ENCODE assay signal across 9 cellular contexts in genomic region chr1:155941845-155942507, GRCh38. TPM values are rescaled to one million over a fixed set of nuclear protein-coding genes. Genes with fewer than 3 reads are reported as not detected.
DNase-seq lines count a peak whose midpoint lies in the region; ATAC-seq, FAIRE-seq and TF ChIP-seq lines count a peak whose summit lies in the region.
"Had no signal": no experiment of that assay in that cellular context is flagged by ENCODE, and none has a peak within 500 bp of the region (broad histone marks: within the 10 kb centered on the region; RNA-seq: fewer than 3 reads in every experiment).

No MANE protein-coding gene starts in this region.

- H3K4me3 Mint-ChIP-seq in activated CD8-positive, alpha-beta T cell treated with anti-CD3 and anti-CD28 coated beads for 36 hours, result no peak overlapping the region

- peak overlapping the region; percentile 87 for H3K27ac Mint-ChIP-seq in activated CD8-positive, alpha-beta T cell treated with anti-CD3 and anti-CD28 coated beads for 36 hours

- no peak overlapping the region for H3K9ac ChIP-seq in kidney (ENCODE audit: low read length in 2 of 2)

- no peaks in the 10 kb centered on the region for H3K27me3 ChIP-seq in cardiac muscle cell
- no peaks in the 10 kb centered on the region for H3K27me3 ChIP-seq in tibial artery

- POLR2A ChIA-PET in activated CD8-positive, alpha-beta T cell treated with anti-CD3 and anti-CD28 coated beads for 36 hours (lab: Charles Lee), result interaction anchor here (0.6 to 10.2 kb wide), 6 partner anchors 8 to 36 kb away, joined by 3 to 128 read pairs (median 6); partner anchors contain the start of genes ARHGEF2 and KHDC4

- H3K36me3 Mint-ChIP-seq in activated CD8-positive, alpha-beta T cell treated with anti-CD3 and anti-CD28 coated beads for 36 hours (ENCODE audit: low read depth), result peaks cover 16% of the 10 kb centered on the region

- H3K4me1 Mint-ChIP-seq in activated CD8-positive, alpha-beta T cell treated with anti-CD3 and anti-CD28 coated beads for 36 hours (ENCODE audit: low read depth), result peaks cover 68% of the 10 kb centered on the region

- ATAC-seq in Right ventricle myocardium superior (ENCODE audit: poor library complexity) (no peak), GM18868 (IDR thresholded peaks at IDR 0.05; ENCODE audit: unreplicated experiment) (no peak)
- ATAC-seq in activated CD8-positive, alpha-beta T cell treated with anti-CD3 and anti-CD28 coated beads for 36 hours, result no peak

- no peak for DNase-seq in cardiac muscle cell (ENCODE audit: low read depth in 1 of 2, low spot score in 1 of 2)
- DNase-seq in Right ventricle myocardium superior, result no peak
- DNase-seq in activated CD8-positive, alpha-beta T cell treated with anti-CD3 and anti-CD28 coated beads for 36 hours, result no peak
- peak; percentile 79 for DNase-seq in kidney
- peak in 1 of 2 donors; percentile 62 for DNase-seq in tibial artery
- DNase-seq in cerebellar cortex (ENCODE audit: low spot score), result no peak
- no peak for DNase-seq in NCI-H1694 treated with DMSO at 0.1 percent for 48 hours (lab: John Stamatoyannopoulos, UW)
- DNase-seq: KBM-7 had no signal

- H3K27me3 Mint-ChIP-seq in activated CD8-positive, alpha-beta T cell treated with anti-CD3 and anti-CD28 coated beads for 36 hours, result no peaks in the 10 kb centered on the region

- H3K27ac ChIP-seq in cardiac muscle cell, result peak overlapping the region; percentile 55
- H3K27ac ChIP-seq in kidney (ENCODE audit: low read depth in 2 of 2, low read length in 2 of 2), result peak overlapping the region; percentile 90 to 95
- peak overlapping the region; percentile 67 to 71 for H3K27ac ChIP-seq in tibial artery

- FAIRE-seq in kidney (lab: Jason Lieb, UNC), result no peak

- peaks cover 6% of the 10 kb centered on the region for H3K36me3 ChIP-seq in cardiac muscle cell
- peaks cover 0 to 9% of the 10 kb centered on the region in 2 donors for H3K36me3 ChIP-seq in kidney (ENCODE audit: control insufficient read depth in 1 of 2, insufficient read depth in 2 of 2, low read length in 2 of 2)
- peaks cover 4 to 14% (median 8%) of the 10 kb centered on the region in 3 donors for H3K36me3 ChIP-seq in tibial artery

- H3K4me1 ChIP-seq in cardiac muscle cell (ENCODE audit: low read depth) (peaks cover 18% of the 10 kb centered on the region), kidney (ENCODE audit: control insufficient read depth in 1 of 2, insufficient read depth in 1 of 2, low read depth in 1 of 2, low read length in 2 of 2) (peaks cover 24 to 32% of the 10 kb centered on the region in 2 donors), tibial artery (peaks cover 0 to 55% (median 40%) of the 10 kb centered on the region in 4 donors)

- H3K9me3 ChIP-seq in cardiac muscle cell (ENCODE audit: low read depth) (no peaks in the 10 kb centered on the region), kidney (ENCODE audit: control insufficient read depth in 1 of 2, low read length in 2 of 2) (no peaks in the 10 kb centered on the region), tibial artery (no peaks in the 10 kb centered on the region)

- intact Hi-C loops in Right ventricle myocardium superior (cut with DNase I) (no loop called here), kidney (cut with DNase I) (loop anchor here (5.0 kb wide), 1 partner anchor 45 kb away; no protein-coding TSS in a partner anchor), tibial artery (cut with DNase I; ENCODE audit: low total_unique reads) (no loop called here)
- intact Hi-C loops in activated CD8-positive, alpha-beta T cell treated with anti-CD3 and anti-CD28 coated beads for 36 hours (cut with micrococcal nuclease), result no loop called here

- no peak for TF ChIP-seq CTCF in cardiac muscle cell (IDR thresholded peaks at IDR 0.05; ENCODE audit: low read depth, low read length)
- TF ChIP-seq CTCF in activated CD8-positive, alpha-beta T cell treated with anti-CD3 and anti-CD28 coated beads for 36 hours (IDR thresholded peaks at IDR 0.05), result no peak
- no peak for TF ChIP-seq CTCF in kidney (IDR thresholded peaks at IDR 0.05; ENCODE audit: borderline replicate concordance, extremely low read depth, insufficient read depth)
- no peak for TF ChIP-seq CTCF in tibial artery (IDR thresholded peaks at IDR 0.05)

- CTCF ChIA-PET in activated CD8-positive, alpha-beta T cell treated with anti-CD3 and anti-CD28 coated beads for 36 hours (lab: Charles Lee), result interaction anchor here (4.8 to 7.0 kb wide), 3 partner anchors 38 to 49 kb away, joined by 28 to 121 read pairs (median 113); partner anchors contain the start of gene ARHGEF2

- no peak overlapping the region for H3K4me3 ChIP-seq in cardiac muscle cell
- no peak overlapping the region for H3K4me3 ChIP-seq in kidney (ENCODE audit: low read length in 2 of 2)
- H3K4me3 ChIP-seq in tibial artery, result no peak overlapping the region

- H3K9me3 Mint-ChIP-seq in activated CD8-positive, alpha-beta T cell treated with anti-CD3 and anti-CD28 coated beads for 36 hours, result no peaks in the 10 kb centered on the region

RNA-seq across cellular contexts. Expression of gene RXFP4, which starts 0.5 kb away (rescaled TPM):
- total RNA-seq in cardiac muscle cell (0.33 TPM in 1 of 2 replicates, not detected in the other), Right ventricle myocardium superior (not detected), kidney (not detected)
- polyA plus RNA-seq in cardiac muscle cell (0.74 TPM in 1 of 2 replicates, not detected in the other), kidney (ENCODE audit: insufficient read depth, low read depth, low replicate concordance) (0.32 TPM)
- total RNA-seq in activated CD8-positive, alpha-beta T cell treated with anti-CD3 and anti-CD28 coated beads for 36 hours, result not detected

RNA-seq across cellular contexts. Expression of gene KHDC4, which starts 7.8 kb away (rescaled TPM):
- total RNA-seq in cardiac muscle cell, result 61.0 and 86.4 TPM in 2 replicates
- 26.6 and 31.5 TPM in 2 replicates for polyA plus RNA-seq in cardiac muscle cell
- 22.5 TPM for total RNA-seq in Right ventricle myocardium superior
- 10 to 100 TPM; 68.1 to 71.3 TPM for total RNA-seq in activated CD8-positive, alpha-beta T cell treated with anti-CD3 and anti-CD28 coated beads for 36 hours
- 57.4 TPM for total RNA-seq in kidney
- 19.8 TPM for polyA plus RNA-seq in kidney (ENCODE audit: insufficient read depth, low read depth, low replicate concordance)

RNA-seq across cellular contexts. Expression of gene RIT1, which starts 30.8 kb away (rescaled TPM):
- total RNA-seq in cardiac muscle cell (29.1 and 48.7 TPM in 2 replicates), Right ventricle myocardium superior (19.0 TPM), kidney (40.8 TPM)
- polyA plus RNA-seq in cardiac muscle cell (40.6 and 54.2 TPM in 2 replicates), kidney (ENCODE audit: insufficient read depth, low read depth, low replicate concordance) (33.2 TPM)
- 10 to 100 TPM; 21.6 to 24.1 TPM for total RNA-seq in activated CD8-positive, alpha-beta T cell treated with anti-CD3 and anti-CD28 coated beads for 36 hours

RNA-seq across cellular contexts. Expression of gene ARHGEF2, which starts 36.4 kb away (rescaled TPM):
- total RNA-seq in cardiac muscle cell (89.4 and 126 TPM in 2 replicates), Right ventricle myocardium superior (55.7 TPM), kidney (99.6 TPM)
- polyA plus RNA-seq in cardiac muscle cell (38.6 and 54.9 TPM in 2 replicates), kidney (ENCODE audit: insufficient read depth, low read depth, low replicate concordance) (32.3 TPM)
- 100 to 1,000 TPM; 147 to 150 TPM for total RNA-seq in activated CD8-positive, alpha-beta T cell treated with anti-CD3 and anti-CD28 coated beads for 36 hours
